Comparison of ENCODE assay signal across 22 cellular contexts in the genomic region with DNA sequence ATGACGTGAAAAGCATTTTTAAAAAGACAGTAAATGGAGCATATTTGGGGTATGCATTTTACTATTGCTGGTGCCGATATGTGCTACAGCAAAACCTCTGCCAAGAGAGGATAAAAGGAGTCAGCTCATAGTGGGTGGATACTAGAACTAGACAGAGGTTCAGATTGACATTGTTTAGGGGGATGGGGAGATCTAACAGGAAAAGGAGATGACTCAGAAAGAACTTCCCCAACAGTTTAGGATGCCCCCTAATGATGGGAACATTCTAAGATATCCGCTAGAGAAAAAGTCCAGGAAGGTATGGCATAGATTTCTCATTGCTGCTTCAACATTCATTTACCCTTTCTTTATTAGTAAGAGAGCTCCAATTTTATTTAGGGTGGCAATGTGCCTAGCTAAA.
"Had no signal": no experiment of that assay in that cellular context is flagged by ENCODE, and none has a peak within 500 bp of the region (broad histone marks: within the 10 kb centered on the region; RNA-seq: fewer than 3 reads in every experiment).

No MANE protein-coding gene starts in this region.

- H3K4me1 ChIP-seq: esophagus squamous epithelium, upper lobe of right lung had no signal

- ATAC-seq: activated naive CD8-positive, alpha-beta T cell treated with anti-CD3 and anti-CD28 coated beads, Interleukin-2, amount 50 U/mL, for 24 hours; upper lobe of right lung had no signal

- DNase-seq: activated CD4-positive, alpha-beta T cell treated with anti-CD3 and anti-CD28 coated beads for 1 hour; activated CD8-positive, alpha-beta memory T cell treated with anti-CD3 and anti-CD28 coated beads for 24 hours; activated CD8-positive, alpha-beta memory T cell treated with anti-CD3 and anti-CD28 coated beads, Interleukin-2, amount 50 U/mL, for 48 hours; activated effector memory CD4-positive, alpha-beta T cell treated with Interleukin-2 at 50 U/mL for 16 hours; activated naive CD4-positive, alpha-beta T cell treated with anti-CD3 and anti-CD28 coated beads, Interleukin-2, amount 10 ng/mL, durations not matched to agents 7 days and 5 days; activated naive CD8-positive, alpha-beta T cell treated with anti-CD3 and anti-CD28 coated beads, Interleukin-2, amount 50 U/mL, for 24 hours; activated T-cell treated with anti-CD3 and anti-CD28 coated beads, Interleukin-2, amount 50 U/mL, for 48 hours; anterior cingulate cortex; brain microvascular endothelial cell; cortex of kidney; effector CD8-positive, alpha-beta T cell; esophagus squamous epithelium; hippocampal formation; nephron progenitor cell; nucleus accumbens; stimulated activated CD4-positive, alpha-beta T cell treated with anti-CD3 and anti-CD28 coated beads, Interleukin-12 subunit alpha, Interleukin-12 subunit beta, amount 100 ng/mL, for 4 hours; stimulated activated CD4-positive, alpha-beta T cell treated with anti-CD3 and anti-CD28 coated beads, Interleukin-1b, Interleukin-23, amount 100 ng/mL, for 48 hours; stimulated activated CD8-positive, alpha-beta memory T cell treated with anti-CD3 and anti-CD28 coated beads, Interleukin-4, amount 100 ng/mL, for 48 hours; stimulated activated naive CD4-positive, alpha-beta T cell; T1000; upper lobe of right lung; WERI-Rb-1 had no signal

- H3K36me3 ChIP-seq: brain microvascular endothelial cell, esophagus squamous epithelium, upper lobe of right lung, WERI-Rb-1 had no signal

- H3K27ac ChIP-seq: brain microvascular endothelial cell, esophagus squamous epithelium, upper lobe of right lung, WERI-Rb-1 had no signal

- H3K9me3 ChIP-seq: esophagus squamous epithelium, upper lobe of right lung had no signal

- H3K27me3 ChIP-seq: brain microvascular endothelial cell, esophagus squamous epithelium, upper lobe of right lung had no signal

- H3K4me3 ChIP-seq: esophagus squamous epithelium, upper lobe of right lung had no signal
